Comparison of ENCODE assay signal across 17 cellular contexts in the genomic region with DNA sequence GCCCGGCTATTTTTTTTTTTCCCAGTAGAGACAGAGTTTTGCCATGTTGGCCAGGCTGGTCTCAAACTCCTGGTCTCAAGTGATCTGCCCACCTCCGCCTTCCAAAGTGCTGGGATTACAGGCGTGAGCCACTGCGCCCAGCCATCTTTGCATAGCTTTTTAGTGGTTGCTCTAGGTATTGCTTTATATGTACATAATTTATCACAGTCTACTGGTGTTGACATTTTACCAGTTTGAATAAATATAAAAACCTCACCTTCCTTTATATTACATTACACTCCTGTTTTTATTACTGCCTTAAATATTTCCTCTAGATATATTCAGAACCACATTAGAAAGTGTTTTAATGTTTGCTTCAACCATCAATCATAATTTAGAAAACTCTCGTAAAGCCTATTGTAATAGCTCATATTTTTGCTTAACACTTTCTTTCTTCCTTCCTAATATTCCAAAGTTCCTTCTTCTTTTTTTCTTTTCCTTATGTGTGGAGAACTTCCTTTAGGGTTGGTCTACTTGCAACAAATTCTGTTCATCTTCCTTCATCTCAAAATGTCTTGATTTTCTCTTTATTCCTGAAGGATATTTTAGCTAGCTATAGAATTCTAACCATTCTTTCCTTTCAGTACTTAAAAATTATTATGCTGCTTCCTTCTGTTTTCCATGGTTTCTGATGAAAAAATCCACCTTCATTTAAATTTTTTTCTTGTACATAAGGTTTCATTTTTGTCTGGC.
"Had no signal": no experiment of that assay in that cellular context is flagged by ENCODE, and none has a peak within 500 bp of the region (broad histone marks: within the 10 kb centered on the region; RNA-seq: fewer than 3 reads in every experiment).

No MANE protein-coding gene starts in this region.

- H3K4me2 ChIP-seq: SK-N-SH had no signal

- H3K9ac ChIP-seq: SK-N-SH had no signal

- H3K9me3 ChIP-seq: SK-N-SH had no signal

- DNase-seq: KBM-7, NCI-H1092, NCI-H1105 treated with DMSO at 0.1 percent for 48 hours, NCI-H1417 treated with DMSO at 0.1 percent for 48 hours, NCI-H146, NCI-H1694 treated with DMSO at 0.1 percent for 48 hours, NCI-H1930, NCI-H2081, NCI-H2107, NCI-H2227 treated with DMSO at 0.1 percent for 48 hours, NCI-H524 treated with DMSO at 0.1 percent for 48 hours, NCI-H69, NCI-H774, RPMI8226, SHP77, SK-N-SH had no signal

- FAIRE-seq: RCC 7860 had no signal
